ENCODE assay signal across 8 cellular contexts in the genomic region with DNA sequence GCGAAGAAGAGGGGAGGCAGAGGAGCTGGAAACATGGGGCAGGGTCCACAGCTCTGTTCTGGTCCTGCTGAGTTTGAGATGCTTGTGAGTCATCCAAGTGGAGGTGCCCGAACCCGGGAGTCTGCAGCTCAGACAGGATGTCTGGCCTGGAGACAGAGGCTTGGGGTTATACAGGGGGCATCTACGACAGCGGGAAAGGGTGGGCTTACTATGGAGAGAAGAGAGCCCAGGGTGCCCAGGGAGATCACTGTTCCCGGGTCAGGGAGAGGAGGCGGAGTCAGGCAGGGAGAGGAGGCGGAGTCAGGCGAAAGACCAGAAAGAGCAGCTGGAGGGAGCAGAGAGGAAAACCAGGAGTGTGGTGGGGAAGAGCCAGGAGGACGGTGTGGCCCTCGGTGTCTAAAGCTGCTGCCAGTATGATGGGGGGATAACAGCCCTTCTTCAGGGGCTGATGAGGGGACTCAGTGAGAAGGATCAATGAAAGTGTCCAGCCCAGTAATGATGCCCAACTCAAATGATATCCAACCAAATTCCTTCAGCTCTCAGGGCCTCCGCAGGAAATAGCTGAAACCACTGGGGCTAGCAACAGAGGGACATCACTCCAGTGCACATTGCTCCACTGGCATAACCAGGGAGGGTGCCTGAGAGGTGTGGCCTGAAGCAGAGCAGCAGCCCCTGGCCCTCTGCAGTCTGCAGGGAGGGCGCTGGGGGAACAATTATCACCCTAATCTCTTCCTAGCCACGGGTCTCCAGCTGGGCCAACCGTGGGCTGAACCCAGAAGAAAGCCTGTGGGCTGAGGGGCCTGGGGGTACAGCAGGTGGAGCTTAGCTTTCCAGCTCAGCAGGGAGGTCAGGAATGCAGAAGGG.
DNase-seq lines count a peak whose midpoint lies in the region; ATAC-seq and TF ChIP-seq lines count a peak whose summit lies in the region.

No MANE protein-coding gene starts in this region.

- peak; percentile 75 for DNase-seq in DMS 273 (lab: John Stamatoyannopoulos, UW; ENCODE audit: unreplicated experiment)
- peak; percentile 56 for DNase-seq in NCI-H2227 (lab: John Stamatoyannopoulos, UW; ENCODE audit: unreplicated experiment)
- peak; percentile 79 for DNase-seq in choroid plexus epithelial cell (ENCODE audit: low read depth)
- DNase-seq in midbrain (lab: John Stamatoyannopoulos, UW) = peak; percentile 22
- DNase-seq in stimulated activated CD4-positive, alpha-beta T cell treated with anti-CD3 and anti-CD28 coated beads, Interleukin-15, amount 100 ng/mL, for 24 hours = no peak
- DNase-seq in activated naive CD4-positive, alpha-beta T cell (lab: John Stamatoyannopoulos, UW) = no peak

- H3K4me3 ChIP-seq in choroid plexus epithelial cell (ENCODE audit: low read depth, low read length) = no peak overlapping the region

- no peak for TF ChIP-seq CTCF in choroid plexus epithelial cell (conservative IDR thresholded peaks at IDR 0.05; ENCODE audit: low read depth, low read length)

- ATAC-seq in HG03469 (IDR thresholded peaks at IDR 0.05; ENCODE audit: unreplicated experiment) (no peak), HG03196 (IDR thresholded peaks at IDR 0.05; ENCODE audit: unreplicated experiment) (no peak)

Comparison
In these comparisons a context has a peak if more than half of its experiments do, and no peak if none do; other contexts are left out.
1. DNase-seq: peak in DMS 273 (single experiment), NCI-H2227 (single experiment), choroid plexus epithelial cell (single experiment) and midbrain (single experiment); none in stimulated activated CD4-positive, alpha-beta T cell treated with anti-CD3 and anti-CD28 coated beads, Interleukin-15, amount 100 ng/mL, for 24 hours (single experiment) and activated naive CD4-positive, alpha-beta T cell (0 of 4).